ENCODE assay signal across 22 cellular contexts in the genomic region with DNA sequence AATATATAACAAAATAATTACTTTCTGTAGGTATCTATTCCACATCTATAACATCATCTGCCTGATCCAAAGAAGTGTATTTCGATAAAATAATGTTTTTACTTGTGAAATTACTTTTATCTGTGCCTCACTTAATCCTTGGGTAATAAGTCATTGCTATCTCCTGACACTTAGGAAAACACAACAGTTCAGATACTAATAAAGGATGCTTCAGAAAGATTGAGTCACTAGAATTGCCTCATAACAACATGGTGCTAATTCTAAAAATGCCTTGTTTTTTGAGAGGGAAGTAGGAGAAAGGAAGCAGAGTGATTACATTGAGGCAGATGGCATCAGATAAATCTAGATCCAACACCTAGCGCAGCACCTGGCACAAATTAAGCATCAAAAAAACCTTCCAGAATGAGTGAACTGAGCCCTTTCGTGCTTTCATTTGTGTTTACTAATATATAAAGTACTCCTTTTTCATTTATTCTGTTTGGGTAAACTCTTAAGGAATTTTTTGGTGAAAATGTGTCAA.
DNase-seq lines count a peak whose midpoint lies in the region; ATAC-seq and TF ChIP-seq lines count a peak whose summit lies in the region.
"Had no signal": no experiment of that assay in that cellular context is flagged by ENCODE, and none has a peak within 500 bp of the region (broad histone marks: within the 10 kb centered on the region; RNA-seq: fewer than 3 reads in every experiment).

No MANE protein-coding gene starts in this region.

- H3K27ac Mint-ChIP-seq in progenitor cell of endocrine pancreas = no peak overlapping the region
- H3K27ac Mint-ChIP-seq: activated CD4-positive, alpha-beta memory T cell treated with anti-CD3 and anti-CD28 coated beads for 36 hours; activated naive CD4-positive, alpha-beta T cell treated with anti-CD3 and anti-CD28 coated beads, Interleukin-2, amount 10 ng/mL, durations not matched to agents 7 days and 5 days; CD4-positive, alpha-beta T cell; stimulated activated naive CD8-positive, alpha-beta T cell treated with anti-CD3 and anti-CD28 coated beads, Interleukin-15, amount 100 ng/mL, for 72 hours had no signal

- no peak for DNase-seq in Right ventricle myocardium superior
- no peak for DNase-seq in cardiac septum (ENCODE audit: low spot score)
- peak; percentile 45 for DNase-seq in NCI-H2171 (lab: John Stamatoyannopoulos, UW)
- DNase-seq in dorsolateral prefrontal cortex = peak in 1 of 10 donors; percentile 44
- peak in 1 of 49 donors; percentile 14 for DNase-seq in substantia nigra (lab: John Stamatoyannopoulos, UW)
- no peak for DNase-seq in activated T-cell treated with anti-CD3 and anti-CD28 coated beads, Interleukin-2, amount 50 U/mL, for 4 hours
- no peak for DNase-seq in progenitor cell of endocrine pancreas (ENCODE audit: low spot score, unreplicated experiment)
- DNase-seq: activated CD4-positive, alpha-beta memory T cell treated with anti-CD3 and anti-CD28 coated beads for 36 hours; activated naive CD4-positive, alpha-beta T cell treated with anti-CD3 and anti-CD28 coated beads, Interleukin-2, amount 10 ng/mL, durations not matched to agents 7 days and 5 days; body of pancreas; CD4-positive, alpha-beta T cell; dermis blood vessel endothelial cell; left ventricle myocardium inferior; NCI-H1417; right cardiac atrium; stimulated activated naive CD8-positive, alpha-beta T cell treated with anti-CD3 and anti-CD28 coated beads, Interleukin-15, amount 100 ng/mL, for 72 hours; T-helper 1 cell; upper lobe of left lung had no signal

- peak overlapping the region in 54 of 59 donors; percentile 2 to 99 (median 72) for H3K27ac ChIP-seq in dorsolateral prefrontal cortex
- peak overlapping the region; percentile 3 for H3K27ac ChIP-seq in substantia nigra (ENCODE audit: low read depth, low read length, poor library complexity, severe bottlenecking)
- H3K27ac ChIP-seq: body of pancreas, epithelial cell of prostate, KMS-11, left ventricle myocardium inferior, upper lobe of left lung had no signal

- H3K4me3 Mint-ChIP-seq in activated T-cell treated with anti-CD3 and anti-CD28 coated beads, Interleukin-2, amount 50 U/mL, for 4 hours = no peak overlapping the region
- H3K4me3 Mint-ChIP-seq in progenitor cell of endocrine pancreas (ENCODE audit: low read depth) = no peak overlapping the region
- H3K4me3 Mint-ChIP-seq: activated CD4-positive, alpha-beta memory T cell treated with anti-CD3 and anti-CD28 coated beads for 36 hours; activated naive CD4-positive, alpha-beta T cell treated with anti-CD3 and anti-CD28 coated beads, Interleukin-2, amount 10 ng/mL, durations not matched to agents 7 days and 5 days; CD4-positive, alpha-beta T cell; stimulated activated naive CD8-positive, alpha-beta T cell treated with anti-CD3 and anti-CD28 coated beads, Interleukin-15, amount 100 ng/mL, for 72 hours had no signal

- H3K27me3 ChIP-seq in dorsolateral prefrontal cortex = no peaks in the 10 kb centered on the region
- H3K27me3 ChIP-seq: body of pancreas, upper lobe of left lung had no signal

- no peaks in the 10 kb centered on the region for H3K27me3 Mint-ChIP-seq in activated T-cell treated with anti-CD3 and anti-CD28 coated beads, Interleukin-2, amount 50 U/mL, for 4 hours (ENCODE audit: low read depth)
- H3K27me3 Mint-ChIP-seq in progenitor cell of endocrine pancreas = no peaks in the 10 kb centered on the region
- H3K27me3 Mint-ChIP-seq: activated CD4-positive, alpha-beta memory T cell treated with anti-CD3 and anti-CD28 coated beads for 36 hours; activated naive CD4-positive, alpha-beta T cell treated with anti-CD3 and anti-CD28 coated beads, Interleukin-2, amount 10 ng/mL, durations not matched to agents 7 days and 5 days; CD4-positive, alpha-beta T cell; stimulated activated naive CD8-positive, alpha-beta T cell treated with anti-CD3 and anti-CD28 coated beads, Interleukin-15, amount 100 ng/mL, for 72 hours had no signal

- no peak for TF ChIP-seq CTCF in dorsolateral prefrontal cortex (IDR thresholded peaks at IDR 0.05 in 54 of 56, conservative IDR thresholded peaks at IDR 0.05 in 2 of 56; ENCODE audit: low read depth in 1 of 56, partially characterized antibody in 56 of 56)
- no peak for TF ChIP-seq CTCF in progenitor cell of endocrine pancreas (IDR thresholded peaks at IDR 0.05; ENCODE audit: unreplicated experiment)

- peaks cover 11% of the 10 kb centered on the region for H3K36me3 Mint-ChIP-seq in activated T-cell treated with anti-CD3 and anti-CD28 coated beads, Interleukin-2, amount 50 U/mL, for 4 hours (ENCODE audit: insufficient read depth)
- H3K36me3 Mint-ChIP-seq in progenitor cell of endocrine pancreas (ENCODE audit: insufficient read depth) = no peaks in the 10 kb centered on the region

- H3K4me3 ChIP-seq in dorsolateral prefrontal cortex = no peak overlapping the region
- H3K4me3 ChIP-seq: body of pancreas, left ventricle myocardium inferior, upper lobe of left lung had no signal

- peak; percentile 56 for ATAC-seq in Right ventricle myocardium superior (ENCODE audit: poor library complexity)
- no peak for ATAC-seq in activated T-cell treated with anti-CD3 and anti-CD28 coated beads, Interleukin-2, amount 50 U/mL, for 4 hours
- no peak for ATAC-seq in HG02981 (IDR thresholded peaks at IDR 0.05; ENCODE audit: unreplicated experiment)
- ATAC-seq: body of pancreas; Right ventricle myocardium inferior; stimulated activated naive CD8-positive, alpha-beta T cell treated with anti-CD3 and anti-CD28 coated beads, Interleukin-15, amount 100 ng/mL, for 72 hours had no signal

- peaks cover 4% of the 10 kb centered on the region for H3K4me1 Mint-ChIP-seq in activated T-cell treated with anti-CD3 and anti-CD28 coated beads, Interleukin-2, amount 50 U/mL, for 4 hours (ENCODE audit: low read depth)
- H3K4me1 Mint-ChIP-seq in progenitor cell of endocrine pancreas (ENCODE audit: low read depth) = peaks cover 8% of the 10 kb centered on the region
- H3K4me1 Mint-ChIP-seq: activated naive CD4-positive, alpha-beta T cell treated with anti-CD3 and anti-CD28 coated beads, Interleukin-2, amount 10 ng/mL, durations not matched to agents 7 days and 5 days; stimulated activated naive CD8-positive, alpha-beta T cell treated with anti-CD3 and anti-CD28 coated beads, Interleukin-15, amount 100 ng/mL, for 72 hours had no signal

- H3K9me3 Mint-ChIP-seq in activated T-cell treated with anti-CD3 and anti-CD28 coated beads, Interleukin-2, amount 50 U/mL, for 4 hours = no peaks in the 10 kb centered on the region
- no peaks in the 10 kb centered on the region for H3K9me3 Mint-ChIP-seq in progenitor cell of endocrine pancreas (ENCODE audit: low read depth)
- H3K9me3 Mint-ChIP-seq: activated CD4-positive, alpha-beta memory T cell treated with anti-CD3 and anti-CD28 coated beads for 36 hours; activated naive CD4-positive, alpha-beta T cell treated with anti-CD3 and anti-CD28 coated beads, Interleukin-2, amount 10 ng/mL, durations not matched to agents 7 days and 5 days; CD4-positive, alpha-beta T cell; stimulated activated naive CD8-positive, alpha-beta T cell treated with anti-CD3 and anti-CD28 coated beads, Interleukin-15, amount 100 ng/mL, for 72 hours had no signal

- intact Hi-C loops in Right ventricle myocardium superior (cut with DNase I) (no loop called here), cardiac septum (cut with DNase I) (loop anchor here (5.0 kb wide), 2 partner anchors 67 to 98 kb away; a partner anchor contains a TSS), dorsolateral prefrontal cortex (cut with DNase I) (loop anchor here (1.0 to 5.0 kb wide), 3 partner anchors 10 to 113 kb away; a partner anchor contains a TSS)
